In the genomic region with DNA sequence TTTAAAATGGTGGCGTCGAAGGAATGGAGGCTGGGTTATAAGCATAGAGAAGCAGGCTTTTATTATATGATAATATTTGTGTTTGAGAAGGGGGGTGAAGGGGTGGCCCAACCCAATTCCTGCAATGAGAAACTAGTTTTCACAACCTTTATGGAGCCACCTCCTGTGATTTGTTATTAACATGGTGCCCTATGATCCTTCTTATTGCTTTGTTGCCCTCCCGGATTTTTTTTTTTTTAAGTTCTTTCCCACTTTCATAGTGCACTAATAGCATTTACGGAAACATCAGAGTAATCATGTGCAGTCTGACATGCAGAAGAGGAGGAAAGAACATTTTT, we compare ENCODE assay signal across 1 cellular context.
TF ChIP-seq lines count a peak whose summit lies in the region.

No MANE protein-coding gene starts in this region.

TF ChIP-seq in GM12878, 131 proteins besides CTCF, POLR2A, EP300 and RAD21 (continued from another document):
- TF ChIP-seq, protein P1, sequence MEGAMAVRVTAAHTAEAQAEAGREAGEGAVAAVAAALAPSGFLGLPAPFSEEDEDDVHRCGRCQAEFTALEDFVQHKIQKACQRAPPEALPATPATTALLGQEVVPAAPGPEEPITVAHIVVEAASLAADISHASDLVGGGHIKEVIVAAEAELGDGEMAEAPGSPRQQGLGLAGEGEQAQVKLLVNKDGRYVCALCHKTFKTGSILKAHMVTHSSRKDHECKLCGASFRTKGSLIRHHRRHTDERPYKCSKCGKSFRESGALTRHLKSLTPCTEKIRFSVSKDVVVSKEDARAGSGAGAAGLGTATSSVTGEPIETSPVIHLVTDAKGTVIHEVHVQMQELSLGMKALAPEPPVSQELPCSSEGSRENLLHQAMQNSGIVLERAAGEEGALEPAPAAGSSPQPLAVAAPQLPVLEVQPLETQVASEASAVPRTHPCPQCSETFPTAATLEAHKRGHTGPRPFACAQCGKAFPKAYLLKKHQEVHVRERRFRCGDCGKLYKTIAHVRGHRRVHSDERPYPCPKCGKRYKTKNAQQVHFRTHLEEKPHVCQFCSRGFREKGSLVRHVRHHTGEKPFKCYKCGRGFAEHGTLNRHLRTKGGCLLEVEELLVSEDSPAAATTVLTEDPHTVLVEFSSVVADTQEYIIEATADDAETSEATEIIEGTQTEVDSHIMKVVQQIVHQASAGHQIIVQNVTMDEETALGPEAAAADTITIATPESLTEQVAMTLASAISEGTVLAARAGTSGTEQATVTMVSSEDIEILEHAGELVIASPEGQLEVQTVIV (IDR thresholded peaks at IDR 0.05; ENCODE audit: borderline replicate concordance, partially characterized antibody), result no peak
- TF ChIP-seq SMC3 (IDR thresholded peaks at IDR 0.05; ENCODE audit: borderline replicate concordance, low read length) (no peak), CBX3 (IDR thresholded peaks at IDR 0.05; ENCODE audit: borderline replicate concordance, low read depth) (no peak), HDAC2 (IDR thresholded peaks at IDR 0.05) (no peak), YY1 (IDR thresholded peaks at IDR 0.05; ENCODE audit: low read depth, low read length) (no peak), NR2C2 (IDR thresholded peaks at IDR 0.05; ENCODE audit: borderline replicate concordance, control insufficient read depth, insufficient read length, low read depth) (no peak)
- TF ChIP-seq, protein P2, sequence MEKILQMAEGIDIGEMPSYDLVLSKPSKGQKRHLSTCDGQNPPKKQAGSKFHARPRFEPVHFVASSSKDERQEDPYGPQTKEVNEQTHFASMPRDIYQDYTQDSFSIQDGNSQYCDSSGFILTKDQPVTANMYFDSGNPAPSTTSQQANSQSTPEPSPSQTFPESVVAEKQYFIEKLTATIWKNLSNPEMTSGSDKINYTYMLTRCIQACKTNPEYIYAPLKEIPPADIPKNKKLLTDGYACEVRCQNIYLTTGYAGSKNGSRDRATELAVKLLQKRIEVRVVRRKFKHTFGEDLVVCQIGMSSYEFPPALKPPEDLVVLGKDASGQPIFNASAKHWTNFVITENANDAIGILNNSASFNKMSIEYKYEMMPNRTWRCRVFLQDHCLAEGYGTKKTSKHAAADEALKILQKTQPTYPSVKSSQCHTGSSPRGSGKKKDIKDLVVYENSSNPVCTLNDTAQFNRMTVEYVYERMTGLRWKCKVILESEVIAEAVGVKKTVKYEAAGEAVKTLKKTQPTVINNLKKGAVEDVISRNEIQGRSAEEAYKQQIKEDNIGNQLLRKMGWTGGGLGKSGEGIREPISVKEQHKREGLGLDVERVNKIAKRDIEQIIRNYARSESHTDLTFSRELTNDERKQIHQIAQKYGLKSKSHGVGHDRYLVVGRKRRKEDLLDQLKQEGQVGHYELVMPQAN (conservative IDR thresholded peaks at IDR 0.05), result 0 out of 2 replicates have a peak, but pooled peaks have one; percentile 21
